In the genomic region with DNA sequence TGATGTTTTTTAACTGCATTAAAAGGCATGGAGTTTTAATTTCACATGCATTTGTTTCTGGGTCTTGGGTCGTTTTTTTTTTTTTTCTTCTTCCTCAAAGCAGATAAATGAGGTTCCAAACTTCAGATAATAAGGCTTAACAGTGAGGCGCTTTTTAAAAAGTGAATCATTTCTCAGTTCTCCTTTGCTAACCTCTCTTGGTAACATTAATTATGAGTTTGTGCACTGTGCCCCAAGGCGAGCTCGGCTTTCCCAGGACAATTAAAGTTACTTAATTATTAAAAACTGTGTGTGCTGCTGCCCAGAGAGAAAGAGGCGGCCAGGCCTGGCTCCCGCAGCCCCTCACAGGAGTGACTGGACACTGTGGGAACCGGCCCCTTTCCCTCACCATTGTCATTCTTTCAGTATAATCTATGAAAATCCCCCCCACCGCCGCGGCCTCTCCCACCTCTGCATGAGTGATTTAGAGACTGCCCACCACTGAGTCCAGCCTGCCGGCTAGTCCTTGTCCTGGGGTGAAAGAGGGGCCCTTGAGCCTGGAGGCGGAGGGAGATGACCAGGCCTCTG, we compare ENCODE assay signal across 19 cellular contexts. TPM values are rescaled to one million over a fixed set of nuclear protein-coding genes. Genes with fewer than 3 reads are reported as not detected.
"Had no signal": no experiment of that assay in that cellular context is flagged by ENCODE, and none has a peak within 500 bp of the region (broad histone marks: within the 10 kb centered on the region; RNA-seq: fewer than 3 reads in every experiment).

No MANE protein-coding gene starts in this region.

- H3K36me3 ChIP-seq: heart left ventricle, left lung, sigmoid colon, stomach, uterus had no signal

- ATAC-seq: activated T-helper 17 cell treated with anti-CD3 and anti-CD28 coated beads, Interleukin-2, amount 50 U/mL, for 72 hours; heart left ventricle; left lung; WTC11 had no signal

- H3K27me3 ChIP-seq: heart left ventricle, left lung, sigmoid colon, stomach, uterus had no signal

- DNase-seq: activated CD4-positive, alpha-beta T cell treated with anti-CD3 and anti-CD28 coated beads, Interleukin-2, amount 10 ng/mL, durations not matched to agents 24 days and 14 days; activated naive CD4-positive, alpha-beta T cell treated with anti-CD3 and anti-CD28 coated beads, Interleukin-2, amount 10 ng/mL, durations not matched to agents 7 days and 5 days; activated T-cell treated with anti-CD3 and anti-CD28 coated beads for 4 hours; caudate nucleus; effector CD4-positive, alpha-beta T cell; foreskin melanocyte; heart left ventricle; left lung; sigmoid colon; stimulated activated CD4-positive, alpha-beta T cell treated with anti-CD3 and anti-CD28 coated beads, Interleukin-4, amount 100 ng/mL, for 1 hour; stimulated activated CD8-positive, alpha-beta memory T cell treated with anti-CD3 and anti-CD28 coated beads, Interleukin-4, amount 100 ng/mL, for 48 hours; stomach; uterus had no signal

- H3K4me1 Mint-ChIP-seq: activated T-helper 17 cell treated with anti-CD3 and anti-CD28 coated beads, Interleukin-2, amount 50 U/mL, for 72 hours had no signal

- H3K27ac Mint-ChIP-seq: activated CD4-positive, alpha-beta T cell treated with anti-CD3 and anti-CD28 coated beads, Interleukin-2, amount 10 ng/mL, durations not matched to agents 24 days and 14 days; activated naive CD4-positive, alpha-beta T cell treated with anti-CD3 and anti-CD28 coated beads, Interleukin-2, amount 10 ng/mL, durations not matched to agents 7 days and 5 days; activated T-helper 17 cell treated with anti-CD3 and anti-CD28 coated beads, Interleukin-2, amount 50 U/mL, for 72 hours; memory B cell; T-helper 1 cell treated with Interleukin-12 subunit alpha and Interleukin-12 subunit beta and Interleukin-4 antibody, amounts not matched to agents 30 μg/mL and 1 μg/mL, for 36 hours; WTC11 had no signal

- H3K27me3 Mint-ChIP-seq: memory B cell had no signal

- H3K36me3 Mint-ChIP-seq: activated naive CD4-positive, alpha-beta T cell treated with anti-CD3 and anti-CD28 coated beads, Interleukin-2, amount 10 ng/mL, durations not matched to agents 7 days and 5 days; WTC11 had no signal

- H3K4me3 ChIP-seq: coronary artery, heart left ventricle, left lung, sigmoid colon, stomach, uterus had no signal

- H3K9me3 Mint-ChIP-seq: activated naive CD4-positive, alpha-beta T cell treated with anti-CD3 and anti-CD28 coated beads, Interleukin-2, amount 10 ng/mL, durations not matched to agents 7 days and 5 days; activated T-helper 17 cell treated with anti-CD3 and anti-CD28 coated beads, Interleukin-2, amount 50 U/mL, for 72 hours; memory B cell; WTC11 had no signal

- H3K27ac ChIP-seq: coronary artery, heart left ventricle, left lung, sigmoid colon, stomach, uterus had no signal

- H3K4me3 Mint-ChIP-seq: activated CD4-positive, alpha-beta T cell treated with anti-CD3 and anti-CD28 coated beads, Interleukin-2, amount 10 ng/mL, durations not matched to agents 24 days and 14 days; activated naive CD4-positive, alpha-beta T cell treated with anti-CD3 and anti-CD28 coated beads, Interleukin-2, amount 10 ng/mL, durations not matched to agents 7 days and 5 days; activated T-helper 17 cell treated with anti-CD3 and anti-CD28 coated beads, Interleukin-2, amount 50 U/mL, for 72 hours; memory B cell; T-helper 1 cell treated with Interleukin-12 subunit alpha and Interleukin-12 subunit beta and Interleukin-4 antibody, amounts not matched to agents 30 μg/mL and 1 μg/mL, for 36 hours; WTC11 had no signal

- H3K9me3 ChIP-seq: heart left ventricle, left lung, sigmoid colon, stomach, uterus had no signal

RNA-seq across cellular contexts. Expression of a gene that starts 43.1 kb away (rescaled TPM):
- total RNA-seq: activated CD8-positive, alpha-beta memory T cell treated with anti-CD3 and anti-CD28 coated beads for 36 hours had no signal
